In the genomic region with DNA sequence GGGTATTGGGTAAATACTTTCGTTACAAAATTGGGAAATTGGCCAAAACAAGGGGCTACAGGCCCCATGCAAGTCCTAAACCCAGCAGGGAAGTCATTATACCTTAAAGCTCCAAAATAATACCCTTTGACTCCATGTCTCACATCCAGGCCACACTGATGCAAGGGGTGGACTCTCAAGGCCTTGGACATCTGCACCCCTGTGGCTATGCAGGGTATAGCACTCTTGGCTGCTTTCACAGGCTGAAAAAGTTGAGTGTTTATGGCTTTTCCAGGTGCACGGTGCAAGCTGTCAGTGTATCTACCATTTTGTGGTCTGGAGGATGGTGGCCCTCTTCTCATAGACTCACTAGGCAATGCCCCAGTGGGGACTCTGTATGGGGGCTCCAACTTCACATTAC, we compare ENCODE assay signal across 14 cellular contexts.
DNase-seq lines count a peak whose midpoint lies in the region; ATAC-seq, FAIRE-seq and TF ChIP-seq lines count a peak whose summit lies in the region.
"Had no signal": no experiment of that assay in that cellular context is flagged by ENCODE, and none has a peak within 500 bp of the region (broad histone marks: within the 10 kb centered on the region; RNA-seq: fewer than 3 reads in every experiment).

No MANE protein-coding gene starts in this region.

- H3K18ac ChIP-seq in H1 (ENCODE audit: extremely low read depth, low read length): no peak overlapping the region

- in situ Hi-C loops in ACHN (cut with HindIII; ENCODE audit: low pct_ligation_motif_present, low pct_unique_long_range_greater_than_20kb, low sequenced_read_pairs): no loop called here
- in situ Hi-C loops in GM13976 (cut with MboI; ENCODE audit: low sequenced_read_pairs, unreplicated experiment): no loop called here
- in situ Hi-C loops in KBM-7 (cut with MboI; ENCODE audit: low pct_unique_long_range_greater_than_20kb, low sequenced_read_pairs): no loop called here

- no peak overlapping the region for H3K14ac ChIP-seq in H1 (ENCODE audit: insufficient read length)

- H3K36me3 ChIP-seq in H1 (ENCODE audit: control insufficient read depth in 2 of 4, insufficient read depth in 4 of 4, low read length in 3 of 4) (no peaks in the 10 kb centered on the region), heart left ventricle (no peaks in the 10 kb centered on the region)

- no peak overlapping the region for H4K5ac ChIP-seq in H1 (ENCODE audit: insufficient read length, low read depth, low read length)

- no peak overlapping the region for H4K8ac ChIP-seq in H1 (ENCODE audit: extremely low read depth, insufficient read depth, low read length)

- POLR2A ChIA-PET in H1 (lab: Charles Lee; ENCODE audit: partially characterized antibody): no interaction called here

- DNase-seq in ACHN (peak; percentile 7), GM13976 (ENCODE audit: low spot score) (no peak), KBM-7 (peak; percentile 5), H1 (ENCODE audit: low read depth in 1 of 2, low spot score in 2 of 2) (no peak), SW 1271 (lab: John Stamatoyannopoulos, UW) (no peak), heart left ventricle (no peak), 8988T (no peak)
- DNase-seq: amniotic stem cell; CD4-positive, CD25-positive, alpha-beta regulatory T cell; effector CD4-positive, alpha-beta T cell; NCI-H2029; nucleus accumbens had no signal

- H3K4me3 ChIP-seq in H1 (ENCODE audit: extremely low read depth in 1 of 4, insufficient read depth in 2 of 4, low read depth in 3 of 4, low read length in 4 of 4) (no peak overlapping the region), heart left ventricle (no peak overlapping the region)
- H3K4me3 ChIP-seq: lung had no signal

- no peak overlapping the region for H2AK5ac ChIP-seq in H1 (ENCODE audit: low read depth, low read length)

- no peak overlapping the region for H2BK5ac ChIP-seq in H1 (ENCODE audit: low read depth, low read length)

- TF ChIP-seq CTCF in GM13976 (IDR thresholded peaks at IDR 0.05; ENCODE audit: borderline replicate concordance, control extremely low read depth, extremely low read depth, insufficient read depth, missing control alignments) (peak; percentile 27), H1 (IDR thresholded peaks at IDR 0.05; ENCODE audit: control extremely low read depth in 1 of 3, insufficient read depth in 1 of 3, low read depth in 1 of 3, low read length in 3 of 3) (peak in 2 of 3 experiments; percentile 25 to 41; a peak in 3 of 4 replicates), heart left ventricle (IDR thresholded peaks at IDR 0.05) (peak in 1 of 12 donors; percentile 14)

- H3K9ac ChIP-seq in H1 (replicated peaks in 1 of 4; ENCODE audit: extremely low read depth in 1 of 4, low read depth in 3 of 4, low read length in 3 of 4): no peak overlapping the region

- H3K23me2 ChIP-seq in H1 (ENCODE audit: low read depth, low read length): no peaks in the 10 kb centered on the region

- H2BK15ac ChIP-seq in H1 (ENCODE audit: low read length): no peak overlapping the region

- intact Hi-C loops in heart left ventricle (cut with DNase I): no loop called here

- no peak for TF ChIP-seq EP300 in H1 (IDR thresholded peaks at IDR 0.05; ENCODE audit: borderline replicate concordance in 1 of 2, low read depth in 2 of 2, low read length in 2 of 2)

- no peak overlapping the region for H3K27ac ChIP-seq in H1 (ENCODE audit: low read depth, low read length)
- H3K27ac ChIP-seq in heart left ventricle: no peak overlapping the region

- peak; percentile 17 to 42; a peak in 3 of 4 replicates for TF ChIP-seq RAD21 in H1 (IDR thresholded peaks at IDR 0.05 in 1 of 2, conservative IDR thresholded peaks at IDR 0.05 in 1 of 2; ENCODE audit: low read depth in 2 of 2, low read length in 2 of 2)

- H3K27me3 ChIP-seq in H1 (replicated peaks in 1 of 4; ENCODE audit: control insufficient read depth in 3 of 4, extremely low read depth in 1 of 4, insufficient read depth in 3 of 4, low read length in 3 of 4) (no peaks in the 10 kb centered on the region), heart left ventricle (no peaks in the 10 kb centered on the region)

- H3K4me1 ChIP-seq in H1 (replicated peaks in 1 of 4; ENCODE audit: control insufficient read depth in 3 of 4, insufficient read depth in 4 of 4, low read length in 3 of 4): no peaks in the 10 kb centered on the region
- no peaks in the 10 kb centered on the region for H3K4me1 ChIP-seq in heart left ventricle

- no peak overlapping the region for H3K23ac ChIP-seq in H1 (ENCODE audit: insufficient read length)

- H2AFZ ChIP-seq in H1 (ENCODE audit: low read length): no peak overlapping the region

- H4K91ac ChIP-seq in H1 (replicated peaks; ENCODE audit: insufficient read length, low read length): no peak overlapping the region

- no peaks in the 10 kb centered on the region for H4K20me1 ChIP-seq in H1 (replicated peaks in 1 of 2; ENCODE audit: control insufficient read depth in 1 of 2, insufficient read depth in 2 of 2, low read length in 2 of 2)

- TF ChIP-seq POLR2A in H1 (IDR thresholded peaks at IDR 0.05; ENCODE audit: control extremely low read depth in 1 of 2, low read depth in 2 of 2, low read length in 2 of 2) (no peak), heart left ventricle (IDR thresholded peaks at IDR 0.05) (no peak)

- no peaks in the 10 kb centered on the region for H3K79me1 ChIP-seq in H1 (ENCODE audit: low read depth, low read length)

- H3K79me2 ChIP-seq in H1 (ENCODE audit: control insufficient read depth in 1 of 2, insufficient read depth in 2 of 2, low read length in 2 of 2): no peaks in the 10 kb centered on the region

- H3K56ac ChIP-seq in H1 (replicated peaks; ENCODE audit: insufficient read length, low read depth, low read length): no peak overlapping the region

- H2BK20ac ChIP-seq in H1 (ENCODE audit: low read length): no peak overlapping the region

- CTCF ChIA-PET in H1 (lab: Charles Lee; ENCODE audit: partially characterized antibody): interaction anchor here (1.2 to 1.5 kb wide), 2 partner anchors 9 to 18 kb away, joined by 3 to 4 read pairs; no protein-coding TSS in a partner anchor

- H3K9me3 ChIP-seq in H1 (ENCODE audit: insufficient read depth in 2 of 2, low read depth in 1 of 2, low read length in 1 of 2): no peaks in the 10 kb centered on the region
- no peaks in the 10 kb centered on the region for H3K9me3 ChIP-seq in heart left ventricle

- FAIRE-seq in H1 (lab: Jason Lieb, UNC): no peak

- H2BK12ac ChIP-seq in H1 (ENCODE audit: low read depth, low read length): no peak overlapping the region

- H3K4me2 ChIP-seq in H1 (ENCODE audit: insufficient read depth in 1 of 2, low read depth in 2 of 2, low read length in 2 of 2): no peak overlapping the region

- no peak overlapping the region for H3K4ac ChIP-seq in H1 (replicated peaks; ENCODE audit: insufficient read length, low read depth, low read length)

- ATAC-seq in GM21367 (IDR thresholded peaks at IDR 0.05; ENCODE audit: unreplicated experiment) (no peak), heart left ventricle (no peak)

- WGBS in H1 (ENCODE audit: extremely low coverage in 1 of 2, insufficient coverage in 1 of 2, insufficient read length in 1 of 2, insufficient replicate concordance in 2 of 2, low coverage in 1 of 2, low lambda C conversion rate in 2 of 2, missing lambda C conversion rate in 1 of 2), 2 experiments: 96% methylated on average over 2 of the region's 2 CpGs; no CpG with 5 or more reads in 1 of the 2 experiments
- WGBS in heart left ventricle, 4 donors: 39 to 56% (median 49%) methylated on average over 2 of the region's 2 CpGs

- H2BK120ac ChIP-seq in H1 (replicated peaks; ENCODE audit: low read depth, low read length): no peak overlapping the region

TF ChIP-seq in H1, 55 proteins besides CTCF, POLR2A, EP300 and RAD21:
- TF ChIP-seq, protein P1, sequence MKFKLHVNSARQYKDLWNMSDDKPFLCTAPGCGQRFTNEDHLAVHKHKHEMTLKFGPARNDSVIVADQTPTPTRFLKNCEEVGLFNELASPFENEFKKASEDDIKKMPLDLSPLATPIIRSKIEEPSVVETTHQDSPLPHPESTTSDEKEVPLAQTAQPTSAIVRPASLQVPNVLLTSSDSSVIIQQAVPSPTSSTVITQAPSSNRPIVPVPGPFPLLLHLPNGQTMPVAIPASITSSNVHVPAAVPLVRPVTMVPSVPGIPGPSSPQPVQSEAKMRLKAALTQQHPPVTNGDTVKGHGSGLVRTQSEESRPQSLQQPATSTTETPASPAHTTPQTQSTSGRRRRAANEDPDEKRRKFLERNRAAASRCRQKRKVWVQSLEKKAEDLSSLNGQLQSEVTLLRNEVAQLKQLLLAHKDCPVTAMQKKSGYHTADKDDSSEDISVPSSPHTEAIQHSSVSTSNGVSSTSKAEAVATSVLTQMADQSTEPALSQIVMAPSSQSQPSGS (IDR thresholded peaks at IDR 0.05; ENCODE audit: low read length): no peak
- no peak for TF ChIP-seq HDAC2 (IDR thresholded peaks at IDR 0.05; ENCODE audit: borderline replicate concordance in 1 of 2, low read depth in 2 of 2, low read length in 2 of 2)
- no peak for TF ChIP-seq KDM5A (IDR thresholded peaks at IDR 0.05; ENCODE audit: low read length)
- no peak for TF ChIP-seq YY1 (IDR thresholded peaks at IDR 0.05; ENCODE audit: low read depth, low read length)
- TF ChIP-seq NRF1 (IDR thresholded peaks at IDR 0.05; ENCODE audit: low read depth, low read length): no peak
- TF ChIP-seq SIX5 (IDR thresholded peaks at IDR 0.05; ENCODE audit: low read depth, low read length): no peak
- TF ChIP-seq SP2 (IDR thresholded peaks at IDR 0.05; ENCODE audit: low read length): no peak
- TF ChIP-seq RXRA (IDR thresholded peaks at IDR 0.05; ENCODE audit: insufficient read depth, low read depth, low read length): no peak
- no peak for TF ChIP-seq TAF1 (IDR thresholded peaks at IDR 0.05; ENCODE audit: low read depth, low read length)
- no peak for TF ChIP-seq SUZ12 (IDR thresholded peaks at IDR 0.05; ENCODE audit: low read length)
- no peak for TF ChIP-seq RFX5 (IDR thresholded peaks at IDR 0.05; ENCODE audit: borderline replicate concordance, low read depth, low read length)
- TF ChIP-seq SRF (IDR thresholded peaks at IDR 0.05; ENCODE audit: low read depth, low read length): no peak
- TF ChIP-seq EZH2 (IDR thresholded peaks at IDR 0.05; ENCODE audit: low read depth, low read length, severe bottlenecking): no peak
- no peak for TF ChIP-seq CREB1 (IDR thresholded peaks at IDR 0.05)
- no peak for TF ChIP-seq EGR1 (IDR thresholded peaks at IDR 0.05; ENCODE audit: borderline replicate concordance, low read depth, low read length)
- TF ChIP-seq CTBP2 (IDR thresholded peaks at IDR 0.05; ENCODE audit: borderline replicate concordance, insufficient read depth, insufficient read length, low read length): no peak

Comparison
In these comparisons a context has a peak if more than half of its experiments do, and no peak if none do; other contexts are left out.
1. DNase-seq: peak in ACHN (single experiment) and KBM-7 (single experiment); none in GM13976 (single experiment), H1 (0 of 2), SW 1271 (0 of 2), heart left ventricle (0 of 5) and 8988T (single experiment).